Comparison of ENCODE assay signal across 16 cellular contexts in the genomic region with DNA sequence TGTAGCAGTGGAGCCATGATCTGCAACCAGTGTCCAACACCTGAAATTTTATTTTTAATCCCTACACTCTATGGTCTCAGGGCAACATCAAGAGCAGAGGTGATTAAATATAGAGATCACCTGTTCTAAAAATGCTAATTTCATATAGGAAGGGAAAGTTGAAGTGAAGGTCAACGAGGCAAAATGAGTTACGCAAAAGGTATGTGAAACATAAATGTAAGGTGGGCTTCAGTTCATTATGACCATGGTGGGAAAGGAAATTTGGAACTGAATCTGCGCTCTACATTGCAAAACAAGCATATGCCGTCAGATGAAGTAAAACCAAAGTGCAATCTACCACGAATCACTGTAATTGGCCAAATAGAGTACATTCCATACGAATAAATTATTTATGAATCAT. TPM values are rescaled to one million over a fixed set of nuclear protein-coding genes. Genes with fewer than 3 reads are reported as not detected.
DNase-seq lines count a peak whose midpoint lies in the region; ATAC-seq and TF ChIP-seq lines count a peak whose summit lies in the region.
"Had no signal": no experiment of that assay in that cellular context is flagged by ENCODE, and none has a peak within 500 bp of the region (broad histone marks: within the 10 kb centered on the region; RNA-seq: fewer than 3 reads in every experiment).

No MANE protein-coding gene starts in this region.

- H3K27ac ChIP-seq in OCI-LY3 (ENCODE audit: low read length) (no peak overlapping the region), PC-9 (no peak overlapping the region)
- H3K27ac ChIP-seq: BLaER1 had no signal

- H3K4me1 ChIP-seq in OCI-LY3 (ENCODE audit: low read length) = peaks cover 11% of the 10 kb centered on the region
- no peaks in the 10 kb centered on the region for H3K4me1 ChIP-seq in PC-9 (replicated peaks; ENCODE audit: insufficient read depth)
- H3K4me1 ChIP-seq: BLaER1, HAP-1 had no signal

- H3K9me2 ChIP-seq in PC-9 (ENCODE audit: insufficient read depth) = peaks cover 12% of the 10 kb centered on the region; the same call in 1 of the 2 replicates

- H3K27me3 ChIP-seq in OCI-LY3 (ENCODE audit: low read depth, low read length) (peaks cover 15% of the 10 kb centered on the region; the same call in 1 of the 2 replicates), PC-9 (ENCODE audit: insufficient read depth, low read depth) (no peaks in the 10 kb centered on the region)
- H3K27me3 ChIP-seq: BLaER1 had no signal

- H3K36me3 ChIP-seq in OCI-LY3 (replicated peaks; ENCODE audit: low read depth, low read length) = no peaks in the 10 kb centered on the region
- no peaks in the 10 kb centered on the region for H3K36me3 ChIP-seq in PC-9 (ENCODE audit: low read depth)
- H3K36me3 ChIP-seq: BLaER1, HAP-1 had no signal

- H3K4me3 ChIP-seq in OCI-LY3 (ENCODE audit: low read length) (no peak overlapping the region), foreskin fibroblast (ENCODE audit: low read depth in 1 of 2, low read length in 2 of 2) (no peak overlapping the region), PC-9 (no peak overlapping the region)
- H3K4me3 ChIP-seq: BLaER1, HAP-1 had no signal

- no peaks in the 10 kb centered on the region for H4K20me1 ChIP-seq in OCI-LY3 (ENCODE audit: insufficient read depth, low read length)
- H4K20me1 ChIP-seq in PC-9 (ENCODE audit: insufficient read depth) = no peaks in the 10 kb centered on the region
- H4K20me1 ChIP-seq: BLaER1 had no signal

- H3K9me3 ChIP-seq in OCI-LY3 (ENCODE audit: insufficient read depth, low read length) = no peaks in the 10 kb centered on the region
- H3K9me3 ChIP-seq in PC-9 (ENCODE audit: insufficient read depth, low read depth) = no peaks in the 10 kb centered on the region

- no peak for TF ChIP-seq CTCF in OCI-LY3 (IDR thresholded peaks at IDR 0.05; ENCODE audit: low read depth, low read length)
- no peak for TF ChIP-seq CTCF in foreskin fibroblast (IDR thresholded peaks at IDR 0.05; ENCODE audit: low read depth, low read length)
- TF ChIP-seq CTCF in PC-9 (conservative IDR thresholded peaks at IDR 0.05) = no peak

- POLR2A ChIA-PET in PC-9 (lab: Charles Lee; ENCODE audit: unreplicated experiment) = no interaction called here

- CTCF ChIA-PET in PC-9 (lab: Charles Lee) = no interaction called here

- peak; percentile 21 for DNase-seq in EL
- peak; percentile 1 to 14 for DNase-seq in foreskin fibroblast
- DNase-seq in PC-9 = no peak
- no peak for DNase-seq in mesenteric fat pad (ENCODE audit: low spot score)
- DNase-seq: 8988T; AML-193; CD8-positive, alpha-beta memory T cell; DMS 273 treated with DMSO at 0.1 percent for 48 hours; HFFc6; KBM-7 had no signal

- no peak overlapping the region for H3K9ac ChIP-seq in OCI-LY3 (ENCODE audit: low read length)
- H3K9ac ChIP-seq: BLaER1 had no signal

- no TSS peak for BruUV-seq in PC-9 (replicated peaks; lab: Mats Ljungman, UMichigan)

- no peak overlapping the region for H2AFZ ChIP-seq in OCI-LY3 (ENCODE audit: low read depth, low read length)
- H2AFZ ChIP-seq in PC-9 = no peak overlapping the region

- intact Hi-C loops in PC-9 (cut with micrococcal nuclease; ENCODE audit: unreplicated experiment) = no loop called here

- H3F3A ChIP-seq in PC-9 (ENCODE audit: insufficient read depth, low read depth) = no peaks in the 10 kb centered on the region

- H3K4me2 ChIP-seq in OCI-LY3 (ENCODE audit: low read length) (peak overlapping the region; percentile 22; the same call in 1 of the 2 replicates), PC-9 (no peak overlapping the region)
- H3K4me2 ChIP-seq: BLaER1 had no signal

- ATAC-seq in GM19351 (IDR thresholded peaks at IDR 0.05; ENCODE audit: unreplicated experiment) (peak; percentile 69), GM21515 (IDR thresholded peaks at IDR 0.05; ENCODE audit: unreplicated experiment) (no peak)

- H3K79me2 ChIP-seq in OCI-LY3 (ENCODE audit: low read length) = no peaks in the 10 kb centered on the region
- H3K79me2 ChIP-seq in PC-9 (ENCODE audit: low read depth) = no peaks in the 10 kb centered on the region

RNA-seq across cellular contexts. Expression of gene STMND1, which starts 35.2 kb away (rescaled TPM):
- total RNA-seq in PC-9 (2021) (0.26 TPM in 1 of 2 replicates, not detected in the other), mesenteric fat pad (not detected)
- total RNA-seq: H1 had no signal

Comparison
In these comparisons a context has a peak if more than half of its experiments do, and no peak if none do; other contexts are left out.
1. DNase-seq: peak in EL (single experiment) and foreskin fibroblast (2 of 2); none in PC-9 (0 of 2) and mesenteric fat pad (single experiment).